ENCODE assay signal across 24 cellular contexts in genomic region chr20:63187338-63188158, GRCh38. TPM values are rescaled to one million over a fixed set of nuclear protein-coding genes. Genes with fewer than 3 reads are reported as not detected.
"Had no signal": no experiment of that assay in that cellular context is flagged by ENCODE, and none has a peak within 500 bp of the region (broad histone marks: within the 10 kb centered on the region; RNA-seq: fewer than 3 reads in every experiment).

No MANE protein-coding gene starts in this region.

- H3K36me3 Mint-ChIP-seq: activated naive CD8-positive, alpha-beta T cell treated with anti-CD3 and anti-CD28 coated beads, Interleukin-2, amount 10 ng/mL, durations not matched to agents 7 days and 5 days had no signal

- H3K4me1 ChIP-seq: breast epithelium, SJCRH30 had no signal

- H3K4me3 ChIP-seq: breast epithelium, SJCRH30 had no signal

- ATAC-seq: activated CD4-positive, CD25-positive, alpha-beta regulatory T cell treated with anti-CD3 and anti-CD28 coated beads, Interleukin-2, amount 50 U/mL, for 24 hours; activated CD8-positive, alpha-beta T cell treated with anti-CD3 and anti-CD28 coated beads for 36 hours; activated T-cell treated with anti-CD3 and anti-CD28 coated beads, Interleukin-2, amount 50 U/mL, for 72 hours; Panc1 had no signal

- H3K9me3 ChIP-seq: breast epithelium, SJCRH30 had no signal

- H3K36me3 ChIP-seq: breast epithelium, SJCRH30 had no signal

- H3K27ac ChIP-seq: breast epithelium, SJCRH30 had no signal

- H3K27ac Mint-ChIP-seq: activated CD8-positive, alpha-beta T cell treated with anti-CD3 and anti-CD28 coated beads for 36 hours; activated naive CD8-positive, alpha-beta T cell treated with anti-CD3 and anti-CD28 coated beads, Interleukin-2, amount 10 ng/mL, durations not matched to agents 7 days and 5 days; activated T-cell treated with anti-CD3 and anti-CD28 coated beads, Interleukin-2, amount 50 U/mL, for 72 hours; activated T-helper 2 cell treated with anti-CD3 and anti-CD28 coated beads, Interferon-gamma antibody, Interleukin-2, Interleukin-4, amounts not matched to agents 10 μg/mL and 5 μg/mL and 100 μg/mL, durations not matched to agents 14 hours and 24 hours and 36 hours; T-helper 1 cell treated with Interleukin-12 subunit alpha and Interleukin-12 subunit beta and Interleukin-4 antibody, amounts not matched to agents 30 μg/mL and 1 μg/mL, for 36 hours had no signal

- H3K27me3 Mint-ChIP-seq: activated CD8-positive, alpha-beta T cell treated with anti-CD3 and anti-CD28 coated beads for 36 hours; activated naive CD8-positive, alpha-beta T cell treated with anti-CD3 and anti-CD28 coated beads, Interleukin-2, amount 10 ng/mL, durations not matched to agents 7 days and 5 days had no signal

- DNase-seq: activated CD4-positive, alpha-beta T cell treated with anti-CD3 and anti-CD28 coated beads for 4 hours; activated CD8-positive, alpha-beta memory T cell treated with anti-CD3 and anti-CD28 coated beads, Interleukin-2, amount 50 U/mL, for 4 hours; activated CD8-positive, alpha-beta T cell treated with anti-CD3 and anti-CD28 coated beads for 36 hours; activated naive CD8-positive, alpha-beta T cell treated with anti-CD3 and anti-CD28 coated beads, Interleukin-2, amount 10 ng/mL, durations not matched to agents 7 days and 5 days; activated T-cell treated with anti-CD3 and anti-CD28 coated beads, Interleukin-2, amount 50 U/mL, for 72 hours; aorta; caudate nucleus; Kasumi-1; NCI-H1105 treated with DMSO at 0.1 percent for 48 hours; NCI-H1436 treated with DMSO at 0.1 percent for 48 hours; NCI-H187; NCI-H2081; NCI-H510A treated with DMSO at 0.1 percent for 48 hours; NCI-H69; NK-92 treated with Interleukin-12 subunit alpha and Interleukin-12 subunit beta, amount 100 ng/mL, for 24 hours; OCI-M1; Right ventricle myocardium superior; RPMI8226; SJCRH30 had no signal

- H3K4me3 Mint-ChIP-seq: activated CD8-positive, alpha-beta T cell treated with anti-CD3 and anti-CD28 coated beads for 36 hours; activated naive CD8-positive, alpha-beta T cell treated with anti-CD3 and anti-CD28 coated beads, Interleukin-2, amount 10 ng/mL, durations not matched to agents 7 days and 5 days; activated T-cell treated with anti-CD3 and anti-CD28 coated beads, Interleukin-2, amount 50 U/mL, for 72 hours; T-helper 1 cell treated with Interleukin-12 subunit alpha and Interleukin-12 subunit beta and Interleukin-4 antibody, amounts not matched to agents 30 μg/mL and 1 μg/mL, for 36 hours had no signal

- H3K9me3 Mint-ChIP-seq: activated CD8-positive, alpha-beta T cell treated with anti-CD3 and anti-CD28 coated beads for 36 hours; activated naive CD8-positive, alpha-beta T cell treated with anti-CD3 and anti-CD28 coated beads, Interleukin-2, amount 10 ng/mL, durations not matched to agents 7 days and 5 days; activated T-helper 2 cell treated with anti-CD3 and anti-CD28 coated beads, Interferon-gamma antibody, Interleukin-2, Interleukin-4, amounts not matched to agents 10 μg/mL and 5 μg/mL and 100 μg/mL, durations not matched to agents 14 hours and 24 hours and 36 hours had no signal

- H3K4me1 Mint-ChIP-seq: activated naive CD8-positive, alpha-beta T cell treated with anti-CD3 and anti-CD28 coated beads, Interleukin-2, amount 10 ng/mL, durations not matched to agents 7 days and 5 days had no signal

RNA-seq across cellular contexts. Expression of gene BIRC7, which starts 48.2 kb away (rescaled TPM):
- total RNA-seq: activated naive CD8-positive, alpha-beta T cell treated with anti-CD3 and anti-CD28 coated beads, Interleukin-2, amount 10 ng/mL, durations not matched to agents 7 days and 5 days; activated T-helper 2 cell treated with anti-CD3 and anti-CD28 coated beads, Interferon-gamma antibody, Interleukin-2, Interleukin-4, amounts not matched to agents 10 μg/mL and 5 μg/mL and 100 μg/mL, durations not matched to agents 14 hours and 24 hours and 36 hours; aorta had no signal
- polyA plus RNA-seq: aorta had no signal
